7 cellular contexts compared by ENCODE assay signal in the genomic region with DNA sequence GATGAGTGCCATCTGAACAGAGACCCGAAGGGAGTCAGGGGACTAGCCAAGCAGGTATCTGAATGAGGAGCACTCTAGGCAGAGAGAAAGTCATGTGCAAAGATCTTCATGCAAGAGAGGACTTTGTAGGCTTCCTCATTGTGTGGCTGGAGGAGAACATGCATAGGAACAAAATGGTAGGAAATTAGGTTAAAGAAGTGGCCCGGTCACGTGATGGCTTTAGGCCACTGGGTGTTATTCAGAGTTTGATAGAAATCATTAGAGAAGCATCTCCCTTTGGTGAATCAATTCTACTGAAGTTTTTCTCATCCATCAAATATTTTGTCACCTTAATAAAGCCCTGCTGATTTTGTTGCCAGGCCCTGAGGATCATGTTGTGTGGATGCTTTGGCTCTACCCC.
"Had no signal": no experiment of that assay in that cellular context is flagged by ENCODE, and none has a peak within 500 bp of the region (broad histone marks: within the 10 kb centered on the region; RNA-seq: fewer than 3 reads in every experiment).

No MANE protein-coding gene starts in this region.

- ATAC-seq: GM23338, HCT116 had no signal

- H3K4me1 ChIP-seq: HAP-1 had no signal

- H3K9me3 ChIP-seq: HAP-1 had no signal

- H2AFZ ChIP-seq: GM23338 had no signal

- H3K36me3 ChIP-seq: HAP-1 had no signal

- DNase-seq: H7, HFFc6, KG1 had no signal

- H3K4me2 ChIP-seq: GM23338 had no signal

- H3K27ac ChIP-seq: HL-60 had no signal

- H3K4me3 ChIP-seq: GM23338, HAP-1 had no signal
